In the genomic region with DNA sequence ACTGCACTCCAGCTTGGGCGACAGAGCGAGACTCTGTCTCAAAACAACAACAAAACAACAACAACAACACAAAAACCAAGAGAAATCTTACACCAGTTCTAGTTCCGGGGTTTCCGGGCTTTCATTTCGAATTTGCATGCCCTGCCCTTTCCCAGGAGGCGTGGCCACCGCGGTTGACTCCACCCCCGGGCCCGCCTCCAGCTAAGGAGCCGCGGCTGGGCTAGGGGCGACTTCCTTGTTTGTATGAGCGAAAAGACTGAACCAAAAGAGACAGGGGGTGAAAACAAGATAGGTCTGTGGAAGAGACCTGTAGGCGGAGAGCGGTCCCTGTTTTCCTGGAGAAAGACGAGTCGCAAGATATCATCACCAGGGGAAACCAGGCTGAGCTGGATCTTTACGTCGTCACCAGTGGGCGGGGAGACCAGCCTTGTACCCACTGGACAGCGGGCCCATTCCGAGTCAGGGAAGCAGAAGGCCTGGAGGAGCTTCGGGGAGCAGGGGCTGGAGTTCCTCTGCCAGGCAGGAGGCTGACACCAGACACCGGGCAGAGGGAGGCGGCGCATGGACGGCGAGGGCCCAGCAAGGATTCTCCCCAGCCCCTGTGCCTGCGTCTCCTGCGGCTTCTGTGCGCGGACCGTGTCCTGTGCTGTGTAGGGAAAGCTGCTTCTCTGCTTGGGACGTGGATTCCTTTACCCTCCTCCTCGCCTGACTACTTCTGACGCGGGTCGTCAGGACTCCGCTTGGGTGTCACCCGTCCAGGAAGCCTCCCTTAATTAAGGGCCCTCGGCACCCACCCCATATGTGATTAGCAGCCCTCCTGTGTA, we compare ENCODE assay signal across 8 cellular contexts. TPM values are rescaled to one million over a fixed set of nuclear protein-coding genes. Genes with fewer than 3 reads are reported as not detected.
DNase-seq lines count a peak whose midpoint lies in the region; ATAC-seq, FAIRE-seq and TF ChIP-seq lines count a peak whose summit lies in the region.

No MANE protein-coding gene starts in this region.

- DNase-seq in D721Med (ENCODE audit: insufficient read length, low spot score) (no peak), Karpas-422 (peak; percentile 95), RKO (ENCODE audit: low spot score) (peak; percentile 97), fibroblast of lung (ENCODE audit: low read depth in 2 of 2) (peak; percentile 93)
- DNase-seq in activated T-helper 1 cell treated with anti-CD3 and anti-CD28 coated beads, Interleukin-2, amount 50 U/mL, for 16 hours (ENCODE audit: low read depth in 1 of 2, low spot score in 1 of 2), result peak; percentile 82
- DNase-seq in naive thymus-derived CD4-positive, alpha-beta T cell, result peak; percentile 92 to 98 (median 95)

- H3K9me3 ChIP-seq in Karpas-422 (ENCODE audit: low read length), result no peaks in the 10 kb centered on the region
- H3K9me3 ChIP-seq in fibroblast of lung (ENCODE audit: control insufficient read depth, insufficient read depth, low read depth, low read length), result no peaks in the 10 kb centered on the region
- H3K9me3 ChIP-seq in naive thymus-derived CD4-positive, alpha-beta T cell (ENCODE audit: control insufficient read depth in 2 of 3, low read length in 3 of 3), result no peaks in the 10 kb centered on the region

- no peak for TF ChIP-seq CTCF in D721Med (IDR thresholded peaks at IDR 0.05; ENCODE audit: insufficient read depth, missing control alignments)
- no peak for TF ChIP-seq CTCF in fibroblast of lung (conservative IDR thresholded peaks at IDR 0.05 in 1 of 2, IDR thresholded peaks at IDR 0.05 in 1 of 2; ENCODE audit: low read depth in 1 of 2, low read length in 2 of 2)

- POLR2A ChIA-PET in naive thymus-derived CD4-positive, alpha-beta T cell (lab: Charles Lee), result interaction anchor here (0.5 to 17.2 kb wide), 23 partner anchors 9 to 1700 kb away, joined by 3 to 795 read pairs (median 4); a partner anchor contains a TSS

- no peaks in the 10 kb centered on the region for H3K9me2 ChIP-seq in Karpas-422 (replicated peaks; ENCODE audit: insufficient read depth, low read length)

- H3K36me3 ChIP-seq in Karpas-422 (ENCODE audit: insufficient read depth, low read length), result no peaks in the 10 kb centered on the region
- no peaks in the 10 kb centered on the region for H3K36me3 ChIP-seq in fibroblast of lung (ENCODE audit: control insufficient read depth, insufficient read depth, low read length)
- peaks cover 0 to 6% (median 0%) of the 10 kb centered on the region in 3 experiments for H3K36me3 ChIP-seq in naive thymus-derived CD4-positive, alpha-beta T cell (ENCODE audit: control insufficient read depth in 2 of 3, insufficient read depth in 3 of 3, low read length in 3 of 3)

- no peaks in the 10 kb centered on the region for H4K20me1 ChIP-seq in Karpas-422 (ENCODE audit: insufficient read depth, low read depth, low read length)
- H4K20me1 ChIP-seq in fibroblast of lung (ENCODE audit: control insufficient read depth, extremely low read depth, insufficient read depth, low read length), result no peaks in the 10 kb centered on the region

- peak; percentile 64 for FAIRE-seq in D721Med (lab: Jason Lieb, UNC)

- no peaks in the 10 kb centered on the region for H3K27me3 ChIP-seq in Karpas-422 (ENCODE audit: low read length)
- no peaks in the 10 kb centered on the region for H3K27me3 ChIP-seq in fibroblast of lung (ENCODE audit: control insufficient read depth, insufficient read depth, low read length)
- no peaks in the 10 kb centered on the region for H3K27me3 ChIP-seq in naive thymus-derived CD4-positive, alpha-beta T cell (ENCODE audit: control insufficient read depth in 2 of 2, insufficient read depth in 2 of 2, low read length in 2 of 2)

- no peaks in the 10 kb centered on the region for H3K36me3 Mint-ChIP-seq in naive thymus-derived CD4-positive, alpha-beta T cell
- no peaks in the 10 kb centered on the region for H3K36me3 Mint-ChIP-seq in stimulated activated memory B cell treated with anti-CD40 and anti-IgM and Interleukin-4, amounts not matched to agents 10 μg/mL and 1 μg/mL and 100 μg/mL, for 72 hours

- H3K27me3 Mint-ChIP-seq in naive thymus-derived CD4-positive, alpha-beta T cell, result no peaks in the 10 kb centered on the region
- H3K27me3 Mint-ChIP-seq in stimulated activated memory B cell treated with anti-CD40 and anti-IgM and Interleukin-4, amounts not matched to agents 10 μg/mL and 1 μg/mL and 100 μg/mL, for 72 hours, result no peaks in the 10 kb centered on the region

- H3K4me1 Mint-ChIP-seq in naive thymus-derived CD4-positive, alpha-beta T cell, result peaks cover 16 to 39% (median 31%) of the 10 kb centered on the region in 7 donors
- H3K4me1 Mint-ChIP-seq in stimulated activated memory B cell treated with anti-CD40 and anti-IgM and Interleukin-4, amounts not matched to agents 10 μg/mL and 1 μg/mL and 100 μg/mL, for 72 hours, result peaks cover 37% of the 10 kb centered on the region

- H3K4me2 ChIP-seq in Karpas-422 (ENCODE audit: low read depth, low read length, poor library complexity, severe bottlenecking) (peak overlapping the region; percentile 98), fibroblast of lung (ENCODE audit: extremely low read depth, insufficient read depth, low read length) (peak overlapping the region; percentile 99)

- H3K79me2 ChIP-seq in Karpas-422 (ENCODE audit: low read length) (no peaks in the 10 kb centered on the region), fibroblast of lung (ENCODE audit: control insufficient read depth, insufficient read depth, low read length) (no peaks in the 10 kb centered on the region)

- no peaks in the 10 kb centered on the region for H3K9me3 Mint-ChIP-seq in naive thymus-derived CD4-positive, alpha-beta T cell
- H3K9me3 Mint-ChIP-seq in stimulated activated memory B cell treated with anti-CD40 and anti-IgM and Interleukin-4, amounts not matched to agents 10 μg/mL and 1 μg/mL and 100 μg/mL, for 72 hours, result no peaks in the 10 kb centered on the region

- intact Hi-C loops in naive thymus-derived CD4-positive, alpha-beta T cell (cut with micrococcal nuclease), result loop anchor here (1.0 to 5.0 kb wide), 12 partner anchors 20 to 1701 kb away; a partner anchor contains a TSS

- H3K4me3 ChIP-seq in Karpas-422 (ENCODE audit: low read length) (peak overlapping the region; percentile 80), fibroblast of lung (replicated peaks in 1 of 4; ENCODE audit: control extremely low read depth in 1 of 4, insufficient read depth in 1 of 4, low read depth in 3 of 4, low read length in 4 of 4) (peak overlapping the region; percentile 55 to 68 (median 67))
- peak overlapping the region; percentile 94 for H3K4me3 ChIP-seq in naive thymus-derived CD4-positive, alpha-beta T cell (ENCODE audit: low read length)

- H2AFZ ChIP-seq in Karpas-422 (ENCODE audit: low read length) (peak overlapping the region; percentile 90), fibroblast of lung (ENCODE audit: low read length) (peak overlapping the region; percentile 90)

- H3K27ac ChIP-seq in Karpas-422 (ENCODE audit: low read length) (peak overlapping the region; percentile 85), fibroblast of lung (ENCODE audit: insufficient read depth, low read length) (peak overlapping the region; percentile 98)
- peak overlapping the region; percentile 95 for H3K27ac ChIP-seq in naive thymus-derived CD4-positive, alpha-beta T cell (ENCODE audit: low read depth, low read length)

- H3K27ac Mint-ChIP-seq in naive thymus-derived CD4-positive, alpha-beta T cell, result peak overlapping the region; percentile 95 to 100 (median 98)
- H3K27ac Mint-ChIP-seq in stimulated activated memory B cell treated with anti-CD40 and anti-IgM and Interleukin-4, amounts not matched to agents 10 μg/mL and 1 μg/mL and 100 μg/mL, for 72 hours, result peak overlapping the region; percentile 97

- peak; percentile 68 for ATAC-seq in GM21619 (IDR thresholded peaks at IDR 0.05; ENCODE audit: unreplicated experiment)
- peak; percentile 84 for ATAC-seq in naive thymus-derived CD4-positive, alpha-beta T cell
- ATAC-seq in stimulated activated memory B cell treated with anti-CD40 and anti-IgM and Interleukin-4, amounts not matched to agents 10 μg/mL and 1 μg/mL and 100 μg/mL, for 72 hours, result peak; percentile 91

- H3K4me3 Mint-ChIP-seq in naive thymus-derived CD4-positive, alpha-beta T cell, result peak overlapping the region; percentile 91 to 99 (median 96)
- peak overlapping the region; percentile 91 for H3K4me3 Mint-ChIP-seq in stimulated activated memory B cell treated with anti-CD40 and anti-IgM and Interleukin-4, amounts not matched to agents 10 μg/mL and 1 μg/mL and 100 μg/mL, for 72 hours

- peak overlapping the region; percentile 88 for H3K9ac ChIP-seq in Karpas-422 (ENCODE audit: low read length)
- peak overlapping the region; percentile 87 for H3K9ac ChIP-seq in fibroblast of lung (ENCODE audit: insufficient read depth, low read length)

- H3K4me1 ChIP-seq in Karpas-422 (ENCODE audit: low read length), result peaks cover 20% of the 10 kb centered on the region
- no peaks in the 10 kb centered on the region for H3K4me1 ChIP-seq in fibroblast of lung (ENCODE audit: control insufficient read depth, extremely low read depth, insufficient read depth, low read length)
- H3K4me1 ChIP-seq in naive thymus-derived CD4-positive, alpha-beta T cell (ENCODE audit: control insufficient read depth in 2 of 2, insufficient read depth in 2 of 2, low read length in 2 of 2), result peaks cover 4 to 14% of the 10 kb centered on the region in 2 donors

- CTCF ChIA-PET in naive thymus-derived CD4-positive, alpha-beta T cell (lab: Charles Lee), result interaction anchor here (0.6 to 1.7 kb wide), 8 partner anchors 10 to 1559 kb away, joined by 3 to 16 read pairs (median 5); a partner anchor contains a TSS

RNA-seq across cellular contexts. Expression of a gene that starts 10.4 kb away (rescaled TPM):
- not detected in 2 replicates for total RNA-seq in Karpas-422 (2014; rRNA removed; shearing (Covaris generic); ENCODE audit: low replicate concordance)
- 46.4 and 60.6 TPM in 2 replicates for total RNA-seq in fibroblast of lung
- polyA plus RNA-seq in fibroblast of lung, result 12.5 and 14.0 TPM in 2 replicates
- 12.3 and 14.6 TPM in 2 replicates for polyA plus RNA-seq in fibroblast of lung (2012)
- 10.4 and 17.2 TPM in 2 replicates for polyA minus RNA-seq in fibroblast of lung (ENCODE audit: low replicate concordance)
- 1 to 10 TPM; 1.7 to 4.8 (median 2.2) TPM for total RNA-seq in naive thymus-derived CD4-positive, alpha-beta T cell
- 1 to 10 TPM; 1.3 to 1.4 TPM for polyA plus RNA-seq in naive thymus-derived CD4-positive, alpha-beta T cell
